In the genomic region with DNA sequence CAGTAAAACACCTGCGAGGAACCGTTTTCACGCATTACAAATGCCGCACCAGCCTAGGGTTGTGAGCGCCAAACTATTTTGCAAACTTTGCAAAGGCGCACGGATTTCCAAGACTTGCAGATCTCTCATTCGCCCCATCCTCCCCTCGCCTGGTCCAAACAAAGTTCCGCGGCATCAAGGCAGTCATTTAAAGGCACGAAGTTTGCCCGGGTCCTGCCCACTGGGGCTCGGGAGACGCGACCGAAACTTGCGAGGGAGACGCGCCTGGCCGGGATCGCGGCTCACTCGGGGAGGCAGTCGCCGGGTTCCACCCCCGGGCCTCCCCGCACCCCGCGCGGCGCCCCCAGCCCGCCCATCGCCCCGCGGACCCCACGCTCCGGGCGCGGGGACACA, we compare ENCODE assay signal across 8 cellular contexts. TPM values are rescaled to one million over a fixed set of nuclear protein-coding genes. Genes with fewer than 3 reads are reported as not detected.
DNase-seq lines count a peak whose midpoint lies in the region; ATAC-seq and TF ChIP-seq lines count a peak whose summit lies in the region.

No MANE protein-coding gene starts in this region.

- H3K27ac ChIP-seq in cingulate gyrus (ENCODE audit: low read depth, low read length) (peak overlapping the region; percentile 33), left lung (peak overlapping the region; percentile 85 to 91)

- no peaks in the 10 kb centered on the region for H3K9me3 ChIP-seq in left lung

- H3K4me1 ChIP-seq in left lung = peaks cover 9 to 37% of the 10 kb centered on the region in 2 donors

- DNase-seq in NCI-H82 (lab: John Stamatoyannopoulos, UW) (peak; percentile 9), NCI-H82 treated with DMSO at 0.1 percent for 48 hours (lab: John Stamatoyannopoulos, UW; ENCODE audit: unreplicated experiment) (no peak), T-helper 9 cell (peak; percentile 6), left lung (no peak)
- peak; percentile 2 for DNase-seq in stimulated activated CD8-positive, alpha-beta memory T cell treated with anti-CD3 and anti-CD28 coated beads, Interleukin-4, amount 100 ng/mL, for 24 hours (ENCODE audit: low read depth)

- peak; percentile 12 for ATAC-seq in HG03095 (IDR thresholded peaks at IDR 0.05; ENCODE audit: unreplicated experiment)
- ATAC-seq in left lung = peak; percentile 19
- ATAC-seq in GM18502 (IDR thresholded peaks at IDR 0.05; ENCODE audit: poor library complexity, unreplicated experiment) = no peak

- TF ChIP-seq CTCF in left lung (IDR thresholded peaks at IDR 0.05) = no peak

- peak overlapping the region; percentile 66 to 80 for H3K4me3 ChIP-seq in left lung

- H3K27me3 ChIP-seq in left lung = no peaks in the 10 kb centered on the region

- intact Hi-C loops in left lung (cut with DNase I) = loop anchor here in 1 of 2 donors (10.0 kb wide), 1 partner anchor 86 kb away; no protein-coding TSS in a partner anchor

- H3K36me3 ChIP-seq in left lung = no peaks in the 10 kb centered on the region

RNA-seq across cellular contexts. Expression of gene USP6NL, which starts 0.6 kb away (rescaled TPM):
- 10 to 100 TPM; 16.0 to 18.5 TPM for total RNA-seq in left lung

Comparison
In these comparisons a context has a peak if more than half of its experiments do, and no peak if none do; other contexts are left out.
1. DNase-seq: peak in NCI-H82 (single experiment), T-helper 9 cell (single experiment) and stimulated activated CD8-positive, alpha-beta memory T cell treated with anti-CD3 and anti-CD28 coated beads, Interleukin-4, amount 100 ng/mL, for 24 hours (single experiment); none in NCI-H82 treated with DMSO at 0.1 percent for 48 hours (single experiment) and left lung (0 of 2).